13 cellular contexts compared by ENCODE assay signal in the genomic region with DNA sequence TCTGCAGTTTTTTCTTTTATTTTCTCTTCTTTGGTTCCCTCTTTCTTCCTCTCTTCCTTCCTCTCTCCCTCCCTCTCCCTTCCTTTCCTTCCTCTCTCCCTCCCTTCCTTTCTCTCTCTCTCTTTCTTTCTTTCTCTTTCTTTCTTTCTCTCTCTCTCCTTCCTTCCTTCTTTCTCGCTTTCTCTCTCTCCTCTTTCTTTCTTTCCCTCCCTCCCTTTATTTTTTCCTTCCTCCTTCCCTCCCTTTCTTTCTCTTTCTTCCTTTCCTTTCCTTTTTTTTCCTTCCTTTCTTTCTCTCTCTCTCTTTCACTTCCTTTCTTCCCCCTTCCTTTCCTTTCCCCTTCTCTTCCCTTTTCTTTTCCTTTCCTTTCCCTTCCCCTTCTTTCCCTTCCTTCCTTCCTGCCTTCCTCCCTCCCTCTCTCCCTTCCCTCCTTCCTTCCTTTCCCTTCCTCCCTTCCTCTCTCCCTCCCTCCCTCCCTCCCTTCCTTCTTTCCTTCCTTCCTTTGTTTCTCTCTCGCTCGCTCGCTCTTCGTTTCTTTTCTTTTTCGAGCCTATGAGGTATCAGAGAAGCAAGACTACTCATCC. TPM values are rescaled to one million over a fixed set of nuclear protein-coding genes. Genes with fewer than 3 reads are reported as not detected.
DNase-seq lines count a peak whose midpoint lies in the region; ATAC-seq and TF ChIP-seq lines count a peak whose summit lies in the region.
"Had no signal": no experiment of that assay in that cellular context is flagged by ENCODE, and none has a peak within 500 bp of the region (broad histone marks: within the 10 kb centered on the region; RNA-seq: fewer than 3 reads in every experiment).

No MANE protein-coding gene starts in this region.

- H3K9me3 Mint-ChIP-seq in MCF 10A (ENCODE audit: unreplicated experiment): no peaks in the 10 kb centered on the region

- H3K27me3 ChIP-seq in breast epithelium (no peaks in the 10 kb centered on the region), Peyer's patch (no peaks in the 10 kb centered on the region), esophagus muscularis mucosa (no peaks in the 10 kb centered on the region), transverse colon (no peaks in the 10 kb centered on the region), sigmoid colon (no peaks in the 10 kb centered on the region)

- POLR2A ChIA-PET in MCF 10A (lab: Yijun Ruan, JAX): interaction anchor here (1.1 to 4.5 kb wide), 2 partner anchors 13 to 103 kb away, joined by 4 to 26 read pairs; a partner anchor contains a TSS

- H3K27ac Mint-ChIP-seq in MCF 10A (ENCODE audit: low read depth, unreplicated experiment): peak overlapping the region; percentile 99
- H3K27ac Mint-ChIP-seq: progenitor cell of endocrine pancreas had no signal

- peaks cover 30% of the 10 kb centered on the region for H3K4me1 Mint-ChIP-seq in MCF 10A (ENCODE audit: insufficient read depth, unreplicated experiment)

- DNase-seq in MCF 10A (ENCODE audit: unreplicated experiment) (no peak), breast epithelium (ENCODE audit: low spot score in 2 of 2) (no peak), Peyer's patch (no peak), esophagus muscularis mucosa (ENCODE audit: extremely low spot score) (no peak), transverse colon (no peak), NCI-H82 (lab: John Stamatoyannopoulos, UW) (no peak), sigmoid colon (no peak)
- DNase-seq: H7; mucosa of descending colon; NCI-H345; stimulated activated CD4-positive, alpha-beta T cell treated with anti-CD3 and anti-CD28 coated beads, Interleukin-1b, Interleukin-23, amount 100 ng/mL, for 48 hours had no signal

- H3K36me3 Mint-ChIP-seq in MCF 10A (ENCODE audit: insufficient read depth, unreplicated experiment): no peaks in the 10 kb centered on the region

- no peaks in the 10 kb centered on the region for H3K36me3 ChIP-seq in breast epithelium
- H3K36me3 ChIP-seq in Peyer's patch: no peaks in the 10 kb centered on the region
- H3K36me3 ChIP-seq in esophagus muscularis mucosa: no peaks in the 10 kb centered on the region
- H3K36me3 ChIP-seq in transverse colon: no peaks in the 10 kb centered on the region
- H3K36me3 ChIP-seq in sigmoid colon: no peaks in the 10 kb centered on the region

- H3K9me3 ChIP-seq in breast epithelium (no peaks in the 10 kb centered on the region), Peyer's patch (no peaks in the 10 kb centered on the region), esophagus muscularis mucosa (no peaks in the 10 kb centered on the region), transverse colon (no peaks in the 10 kb centered on the region), sigmoid colon (no peaks in the 10 kb centered on the region)
- H3K9me3 ChIP-seq: mucosa of descending colon had no signal

- CTCF ChIA-PET in MCF 10A (lab: Yijun Ruan, JAX): interaction anchor here (0.6 to 4.2 kb wide), 5 partner anchors 11 to 503 kb away, joined by 3 to 29 read pairs (median 5); a partner anchor contains a TSS

- TF ChIP-seq POLR2A in breast epithelium (IDR thresholded peaks at IDR 0.05): no peak
- TF ChIP-seq POLR2A in Peyer's patch (IDR thresholded peaks at IDR 0.05): no peak
- no peak for TF ChIP-seq POLR2A in esophagus muscularis mucosa (IDR thresholded peaks at IDR 0.05; ENCODE audit: low read depth)
- no peak for TF ChIP-seq POLR2A in transverse colon (IDR thresholded peaks at IDR 0.05)
- no peak for TF ChIP-seq POLR2A in sigmoid colon (IDR thresholded peaks at IDR 0.05)

- WGBS in esophagus muscularis mucosa: 86% methylated on average over 5 of the region's 6 CpGs
- WGBS in transverse colon (ENCODE audit: low coverage in 1 of 2), 2 donors: 73 to 83% methylated on average over 2 to 6 of the region's 6 CpGs
- 92 to 94% methylated on average over 6 of the region's 6 CpGs for WGBS in sigmoid colon, 2 donors

- no peaks in the 10 kb centered on the region for H3K4me1 ChIP-seq in breast epithelium
- H3K4me1 ChIP-seq in Peyer's patch: peaks cover 0 to 20% (median 0%) of the 10 kb centered on the region in 4 donors
- peaks cover 15 to 39% (median 25%) of the 10 kb centered on the region in 4 donors for H3K4me1 ChIP-seq in esophagus muscularis mucosa
- peaks cover 0 to 16% (median 6%) of the 10 kb centered on the region in 4 donors for H3K4me1 ChIP-seq in transverse colon
- peaks cover 0 to 21% (median 9%) of the 10 kb centered on the region in 4 donors for H3K4me1 ChIP-seq in sigmoid colon

- in situ Hi-C loops in transverse colon (cut with MboI; ENCODE audit: low pct_ligation_motif_present in 1 of 4, low pct_unique_long_range_greater_than_20kb in 1 of 4, low sequenced_read_pairs in 3 of 4): loop anchor here in 2 of 4 donors (25.0 kb wide), 2 partner anchors 91 to 291 kb away; a partner anchor contains a TSS

- intact Hi-C loops in MCF 10A (cut with micrococcal nuclease): loop anchor here (5.0 kb wide), 1 partner anchor 286 kb away; no protein-coding TSS in a partner anchor
- intact Hi-C loops in breast epithelium (cut with DNase I; ENCODE audit: low total_unique reads): no loop called here
- intact Hi-C loops in esophagus muscularis mucosa (cut with DNase I): no loop called here
- intact Hi-C loops in transverse colon (cut with DNase I; ENCODE audit: low total_unique reads): no loop called here
- intact Hi-C loops in sigmoid colon (cut with DNase I): no loop called here

- TF ChIP-seq CTCF in MCF 10A (IDR thresholded peaks at IDR 0.05; ENCODE audit: unreplicated experiment) (no peak), breast epithelium (IDR thresholded peaks at IDR 0.05) (no peak), Peyer's patch (IDR thresholded peaks at IDR 0.05) (no peak), esophagus muscularis mucosa (IDR thresholded peaks at IDR 0.05) (no peak), transverse colon (IDR thresholded peaks at IDR 0.05) (no peak), sigmoid colon (IDR thresholded peaks at IDR 0.05) (no peak)

- no peak overlapping the region for H3K4me3 Mint-ChIP-seq in MCF 10A (ENCODE audit: unreplicated experiment)

- BruUV-seq in MCF 10A (replicated peaks; lab: Mats Ljungman, UMichigan): no TSS peak

- ATAC-seq in HG03469 (IDR thresholded peaks at IDR 0.05; ENCODE audit: unreplicated experiment): no peak
- ATAC-seq: mucosa of descending colon had no signal

- TF ChIP-seq EP300 in esophagus muscularis mucosa (IDR thresholded peaks at IDR 0.05) (no peak), transverse colon (IDR thresholded peaks at IDR 0.05; ENCODE audit: low read depth) (no peak), sigmoid colon (IDR thresholded peaks at IDR 0.05) (no peak)

- H3K27me3 Mint-ChIP-seq in MCF 10A (ENCODE audit: insufficient read depth, unreplicated experiment): no peaks in the 10 kb centered on the region
- H3K27me3 Mint-ChIP-seq: progenitor cell of endocrine pancreas had no signal

- H3K4me3 ChIP-seq in breast epithelium (no peak overlapping the region), Peyer's patch (no peak overlapping the region), esophagus muscularis mucosa (no peak overlapping the region), transverse colon (no peak overlapping the region), sigmoid colon (no peak overlapping the region)
- H3K4me3 ChIP-seq: mucosa of descending colon had no signal

- H3K27ac ChIP-seq in breast epithelium: peak overlapping the region in 1 of 2 donors; percentile 48
- H3K27ac ChIP-seq in Peyer's patch: peak overlapping the region in 3 of 4 donors; percentile 11 to 24 (median 13)
- peak overlapping the region; percentile 11 to 68 (median 52) for H3K27ac ChIP-seq in esophagus muscularis mucosa (replicated peaks in 1 of 4)
- peak overlapping the region; percentile 10 to 68 (median 51) for H3K27ac ChIP-seq in transverse colon
- H3K27ac ChIP-seq in sigmoid colon: peak overlapping the region in 2 of 4 donors; percentile 61 to 67

RNA-seq across cellular contexts. Expression of a gene that starts 13.7 kb away (rescaled TPM):
- total RNA-seq in MCF 10A (2022) (0.56 and 1.1 TPM in 2 replicates), breast epithelium (1 to 10 TPM in 2 of 3 donors, under 1 TPM in 1; 0.48 to 7.3 (median 2.9) TPM), Peyer's patch (1 to 10 TPM in 1 of 4 donors, under 1 TPM in 2, not detected in 1; 0.80 to 2.7 (median 0.83) TPM), esophagus muscularis mucosa (1 to 10 TPM; 3.0 to 5.8 (median 4.3) TPM), transverse colon (10 to 100 TPM in 1 of 4 donors, 1 to 10 TPM in 1, under 1 TPM in 1, not detected in 1; 0.14 to 22.3 (median 2.1) TPM), sigmoid colon (10 to 100 TPM in 1 of 4 donors, 1 to 10 TPM in 3; 1.1 to 10.5 (median 4.1) TPM)
- under 1 TPM in 1 of 3 donors, not detected in 2; 0.07 TPM for polyA plus RNA-seq in sigmoid colon
- total RNA-seq: H7 had no signal
